ENCODE assay signal across 1 cellular context in genomic region chr20:5950271-5951031, GRCh38.
A peak's percentile ranks its signal among the peaks of the same experiment; 100 is the strongest.
TF ChIP-seq lines count a peak whose summit lies in the region.

Gene MCM8 (plus strand): TSS chr20:5950652. CDS start chr20:5952016, 1,364 bp downstream.
Gene TRMT6 (minus strand): TSS chr20:5950533. CDS start chr20:5950405, 128 bp downstream.

TF ChIP-seq in GM12878, 131 proteins besides CTCF, POLR2A, EP300 and RAD21 (continued from another document):
- peak; percentile 91 for TF ChIP-seq PKNOX1 (IDR thresholded peaks at IDR 0.05)
- TF ChIP-seq SP1 (IDR thresholded peaks at IDR 0.05; ENCODE audit: low read depth, low read length) = peak; percentile 41
- peak; percentile 43 for TF ChIP-seq ATF7 (IDR thresholded peaks at IDR 0.05; ENCODE audit: low read depth)
- no peak for TF ChIP-seq SUZ12 (IDR thresholded peaks at IDR 0.05; ENCODE audit: unreplicated experiment)
- TF ChIP-seq KLF5 (IDR thresholded peaks at IDR 0.05; ENCODE audit: partially characterized antibody) = peak; percentile 61
- peak; percentile 47 for TF ChIP-seq TCF12 (IDR thresholded peaks at IDR 0.05; ENCODE audit: low read depth, low read length)
- no peak for TF ChIP-seq SREBF2 (IDR thresholded peaks at IDR 0.05; ENCODE audit: low read length)
- TF ChIP-seq IKZF2 (IDR thresholded peaks at IDR 0.05) = peak; percentile 33 to 67; a peak in 2 of 4 replicates
- peak; percentile 94 for TF ChIP-seq ZBTB40 (IDR thresholded peaks at IDR 0.05; ENCODE audit: borderline replicate concordance)
- TF ChIP-seq, protein P1, sequence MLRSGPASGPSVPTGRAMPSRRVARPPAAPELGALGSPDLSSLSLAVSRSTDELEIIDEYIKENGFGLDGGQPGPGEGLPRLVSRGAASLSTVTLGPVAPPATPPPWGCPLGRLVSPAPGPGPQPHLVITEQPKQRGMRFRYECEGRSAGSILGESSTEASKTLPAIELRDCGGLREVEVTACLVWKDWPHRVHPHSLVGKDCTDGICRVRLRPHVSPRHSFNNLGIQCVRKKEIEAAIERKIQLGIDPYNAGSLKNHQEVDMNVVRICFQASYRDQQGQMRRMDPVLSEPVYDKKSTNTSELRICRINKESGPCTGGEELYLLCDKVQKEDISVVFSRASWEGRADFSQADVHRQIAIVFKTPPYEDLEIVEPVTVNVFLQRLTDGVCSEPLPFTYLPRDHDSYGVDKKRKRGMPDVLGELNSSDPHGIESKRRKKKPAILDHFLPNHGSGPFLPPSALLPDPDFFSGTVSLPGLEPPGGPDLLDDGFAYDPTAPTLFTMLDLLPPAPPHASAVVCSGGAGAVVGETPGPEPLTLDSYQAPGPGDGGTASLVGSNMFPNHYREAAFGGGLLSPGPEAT (IDR thresholded peaks at IDR 0.05; ENCODE audit: low read depth) = peak; percentile 82
- TF ChIP-seq STAT1 (conservative IDR thresholded peaks at IDR 0.05) = no peak
- no peak for TF ChIP-seq MTA3 (IDR thresholded peaks at IDR 0.05; ENCODE audit: borderline replicate concordance, low read length)
- TF ChIP-seq ETV6 (conservative IDR thresholded peaks at IDR 0.05 in 1 of 2, IDR thresholded peaks at IDR 0.05 in 1 of 2; ENCODE audit: borderline replicate concordance in 1 of 2, low read depth in 1 of 2) = peak in 1 of 2 experiments; percentile 95; a peak in 2 of 4 replicates
- TF ChIP-seq ZNF384 (IDR thresholded peaks at IDR 0.05; ENCODE audit: borderline replicate concordance, low read depth, low read length) = no peak
- no peak for TF ChIP-seq FOS (IDR thresholded peaks at IDR 0.05; ENCODE audit: borderline replicate concordance, extremely low read depth, insufficient read length)
